ENCODE assay signal across 6 cellular contexts in the genomic region with DNA sequence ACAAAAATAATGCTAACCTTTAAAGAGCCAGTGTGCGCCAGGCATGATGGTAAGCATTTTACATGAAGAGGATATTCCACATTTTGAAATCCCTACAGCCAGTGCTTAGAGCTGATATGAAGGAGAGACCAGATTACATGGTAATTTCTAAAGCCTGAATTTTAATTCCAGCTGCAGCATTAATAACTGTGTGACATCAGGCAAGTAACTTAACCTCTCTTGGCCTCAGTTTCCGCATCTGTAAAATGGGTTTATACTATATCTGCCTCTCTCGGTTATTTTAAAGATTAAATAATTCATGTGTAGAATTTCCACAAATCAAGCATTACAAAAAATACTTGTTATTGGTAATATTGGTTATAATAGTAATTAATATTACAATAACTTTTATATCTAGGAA.
"Had no signal": no experiment of that assay in that cellular context is flagged by ENCODE, and none has a peak within 500 bp of the region (broad histone marks: within the 10 kb centered on the region; RNA-seq: fewer than 3 reads in every experiment).

No MANE protein-coding gene starts in this region.

- DNase-seq: GOT3, H7, KG1 had no signal

- H3K36me3 ChIP-seq: HAP-1 had no signal

- H3K9ac ChIP-seq: GM23248 had no signal

- H3K4me1 ChIP-seq: HAP-1 had no signal

- FAIRE-seq: HTR-8/SVneo had no signal

- H3K4me3 ChIP-seq: GM23248, HAP-1 had no signal

- H3K27ac ChIP-seq: GM23248 had no signal

- H2AFZ ChIP-seq: GM23248 had no signal
